In the genomic region with DNA sequence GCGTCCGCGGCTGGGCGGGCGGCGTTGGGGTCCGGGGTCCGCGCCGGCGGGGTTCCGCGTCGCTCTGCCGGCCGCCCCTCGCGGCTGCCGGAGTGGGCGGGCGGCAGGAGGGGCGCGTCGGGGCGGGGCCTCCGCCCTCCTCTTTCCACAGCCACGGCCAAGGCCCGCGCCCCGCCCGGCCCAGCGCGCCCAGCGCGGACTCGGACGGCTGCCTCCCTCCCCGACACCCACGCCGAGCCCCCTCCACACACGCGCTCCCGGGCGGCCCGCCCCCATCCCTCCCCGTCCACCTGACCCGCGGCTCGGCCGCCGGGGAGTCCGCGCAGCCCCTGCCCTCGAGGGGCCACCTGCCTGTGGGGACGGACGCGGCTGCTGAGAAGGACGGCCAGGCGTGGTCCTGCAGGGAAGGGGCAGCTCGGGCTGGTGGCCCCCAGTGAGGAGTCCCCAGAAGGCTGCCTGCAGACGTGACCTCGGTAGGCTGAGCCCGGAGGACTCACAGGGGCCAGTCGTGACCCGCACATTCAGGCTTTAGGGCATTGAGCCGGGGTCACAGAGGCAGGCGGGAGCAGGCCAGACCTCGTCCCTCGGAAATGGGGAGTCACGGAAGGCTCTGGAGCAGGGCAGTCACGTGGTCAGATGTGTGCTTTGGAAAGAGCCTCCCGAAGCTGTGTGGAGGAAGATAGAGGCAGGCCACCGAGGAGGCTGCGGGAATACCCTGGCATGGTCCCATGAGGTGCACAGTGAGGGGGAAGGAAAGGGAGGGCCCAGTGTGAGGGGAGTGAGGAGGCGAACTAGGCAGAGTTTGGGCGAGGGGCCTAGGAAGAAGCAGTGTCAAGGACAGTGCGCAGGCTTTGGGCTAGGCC, we compare ENCODE assay signal across 9 cellular contexts. TPM values are rescaled to one million over a fixed set of nuclear protein-coding genes. Genes with fewer than 3 reads are reported as not detected.
DNase-seq lines count a peak whose midpoint lies in the region; TF ChIP-seq lines count a peak whose summit lies in the region.
"Had no signal": no experiment of that assay in that cellular context is flagged by ENCODE, and none has a peak within 500 bp of the region (broad histone marks: within the 10 kb centered on the region; RNA-seq: fewer than 3 reads in every experiment).

A gene (minus strand): TSS at position 94 of the 863 bp plus-strand sequence. CDS start 24,980 bp downstream, outside the sequence.

- peak within 1 kb of the TSS; percentile 64 for H3K4me2 ChIP-seq in mesenchymal stem cell (ENCODE audit: low read length, poor library complexity, severe bottlenecking)

- H3K36me3 Mint-ChIP-seq in activated T-cell treated with anti-CD3 and anti-CD28 coated beads, Interleukin-2, amount 50 U/mL, for 24 hours (ENCODE audit: low read depth): no peaks in the 10 kb centered on the region
- H3K36me3 Mint-ChIP-seq in type B pancreatic cell: no peaks in the 10 kb centered on the region

- no peak within 1 kb of the TSS for H3K23ac ChIP-seq in mesenchymal stem cell (ENCODE audit: low read length in 2 of 2)

- H2BK5ac ChIP-seq in mesenchymal stem cell (ENCODE audit: low read depth, low read length, poor library complexity, severe bottlenecking): no peak within 1 kb of the TSS

- no peak for DNase-seq in activated T-cell treated with anti-CD3 and anti-CD28 coated beads, Interleukin-2, amount 50 U/mL, for 24 hours
- DNase-seq in activated T-cell treated with anti-CD3 and anti-CD28 coated beads, Interleukin-2, amount 50 U/mL, for 1 hour: no peak
- no peak for DNase-seq in choroid plexus epithelial cell (ENCODE audit: low read depth)
- DNase-seq in mesenchymal stem cell: no peak
- DNase-seq in type B pancreatic cell (ENCODE audit: extremely low spot score, unreplicated experiment): no peak
- DNase-seq in HCEC 1CT: no peak
- no peak for DNase-seq in NCI-H1092 treated with DMSO at 0.1 percent for 48 hours (lab: John Stamatoyannopoulos, UW)
- DNase-seq in DMS153 (lab: John Stamatoyannopoulos, UW): no peak

- peak within 1 kb of the TSS; percentile 78 for H3K9ac ChIP-seq in mesenchymal stem cell (ENCODE audit: low read length)

- no peak within 1 kb of the TSS for H3K14ac ChIP-seq in mesenchymal stem cell (ENCODE audit: low read length in 2 of 2)

- WGBS in mesenchymal stem cell: 16% methylated on average over 54 of the region's 77 CpGs

- peaks cover 27% of the 10 kb centered on the region for H3K4me1 Mint-ChIP-seq in activated T-cell treated with anti-CD3 and anti-CD28 coated beads, Interleukin-2, amount 50 U/mL, for 24 hours (ENCODE audit: low read depth)
- H3K4me1 Mint-ChIP-seq in type B pancreatic cell (ENCODE audit: unreplicated experiment): peaks cover 33% of the 10 kb centered on the region

- H2BK12ac ChIP-seq in mesenchymal stem cell (ENCODE audit: low read length in 2 of 2): no peak within 1 kb of the TSS

- H3K4me3 ChIP-seq in choroid plexus epithelial cell (ENCODE audit: low read depth, low read length) (peak within 1 kb of the TSS; percentile 25), mesenchymal stem cell (ENCODE audit: insufficient read depth in 1 of 2, low read depth in 1 of 2, low read length in 2 of 2) (peak within 1 kb of the TSS; percentile 56 to 75)

- no peak within 1 kb of the TSS for H2BK120ac ChIP-seq in mesenchymal stem cell (ENCODE audit: low read depth, low read length)

- H3K27ac ChIP-seq in mesenchymal stem cell (ENCODE audit: low read length, poor library complexity, severe bottlenecking): no peak within 1 kb of the TSS

- H3K9me3 ChIP-seq in mesenchymal stem cell (ENCODE audit: control insufficient read depth, low read length): no peaks in the 10 kb centered on the region

- H3K4ac ChIP-seq in mesenchymal stem cell (ENCODE audit: low read depth in 1 of 2, low read length in 2 of 2): no peak within 1 kb of the TSS

- no peak within 1 kb of the TSS for H2AK5ac ChIP-seq in mesenchymal stem cell (ENCODE audit: low read length, severe bottlenecking)

- peaks cover 42% of the 10 kb centered on the region for H3K27me3 Mint-ChIP-seq in activated T-cell treated with anti-CD3 and anti-CD28 coated beads, Interleukin-2, amount 50 U/mL, for 24 hours
- H3K27me3 Mint-ChIP-seq in type B pancreatic cell: peaks cover 43% of the 10 kb centered on the region

- no peak within 1 kb of the TSS for H4K91ac ChIP-seq in mesenchymal stem cell (ENCODE audit: low read length)

- TF ChIP-seq CTCF in choroid plexus epithelial cell (conservative IDR thresholded peaks at IDR 0.05; ENCODE audit: low read depth, low read length) (no peak), type B pancreatic cell (conservative IDR thresholded peaks at IDR 0.05) (no peak)

- peak within 1 kb of the TSS in 1 of 2 experiments; percentile 18 for H3K18ac ChIP-seq in mesenchymal stem cell (ENCODE audit: low read depth in 1 of 2, low read length in 2 of 2)

- no peak within 1 kb of the TSS for H2AFZ ChIP-seq in mesenchymal stem cell (ENCODE audit: low read depth, low read length)

- no peaks in the 10 kb centered on the region for H3K36me3 ChIP-seq in mesenchymal stem cell (ENCODE audit: control insufficient read depth in 1 of 2, insufficient read depth in 2 of 2, low read depth in 1 of 2, low read length in 2 of 2)

- peaks cover 0 to 9% of the 10 kb centered on the region in 2 experiments for H3K27me3 ChIP-seq in mesenchymal stem cell (ENCODE audit: control insufficient read depth in 1 of 2, insufficient read depth in 1 of 2, low read length in 2 of 2)

- no peak within 1 kb of the TSS for H4K8ac ChIP-seq in mesenchymal stem cell (ENCODE audit: low read length)

- H3K79me1 ChIP-seq in mesenchymal stem cell (replicated peaks; ENCODE audit: low read length, poor library complexity, severe bottlenecking): peaks cover 2% of the 10 kb centered on the region

- H2BK15ac ChIP-seq in mesenchymal stem cell (ENCODE audit: low read depth, poor library complexity, severe bottlenecking): peak within 1 kb of the TSS; percentile 50

- H3K9me3 Mint-ChIP-seq in activated T-cell treated with anti-CD3 and anti-CD28 coated beads, Interleukin-2, amount 50 U/mL, for 24 hours: no peaks in the 10 kb centered on the region
- H3K9me3 Mint-ChIP-seq in type B pancreatic cell: no peaks in the 10 kb centered on the region

- H3K4me3 Mint-ChIP-seq in activated T-cell treated with anti-CD3 and anti-CD28 coated beads, Interleukin-2, amount 50 U/mL, for 24 hours: peak within 1 kb of the TSS; percentile 31
- H3K4me3 Mint-ChIP-seq in type B pancreatic cell: peak within 1 kb of the TSS; percentile 81

- peaks cover 47% of the 10 kb centered on the region for H3K4me1 ChIP-seq in mesenchymal stem cell (ENCODE audit: control insufficient read depth, insufficient read depth, low read depth, low read length)

- no peak within 1 kb of the TSS for H3K27ac Mint-ChIP-seq in activated T-cell treated with anti-CD3 and anti-CD28 coated beads, Interleukin-2, amount 50 U/mL, for 24 hours
- H3K27ac Mint-ChIP-seq in type B pancreatic cell: no peak within 1 kb of the TSS

RNA-seq across cellular contexts. Expression of the gene that starts here (rescaled TPM):
- polyA plus RNA-seq in mesenchymal stem cell (2013, experiment 1 of 2): 0.25 TPM
- 0.22 TPM for polyA plus RNA-seq in mesenchymal stem cell (2013, experiment 2 of 2)
- total RNA-seq in type B pancreatic cell (ENCODE audit: low replicate concordance): 0.14 and 2.5 TPM in 2 replicates
- total RNA-seq: T-helper 1 cell treated with Interleukin-12 subunit alpha and Interleukin-12 subunit beta and Interleukin-4 antibody, amounts not matched to agents 30 ng/mL and 1 ng/mL, for 36 hours had no signal
